ENCODE assay signal across 8 cellular contexts in genomic region chr5:42908086-42908485, GRCh38.
A peak's percentile ranks its signal among the peaks of the same experiment; 100 is the strongest.
DNase-seq lines count a peak whose midpoint lies in the region; ATAC-seq and TF ChIP-seq lines count a peak whose summit lies in the region.

No MANE protein-coding gene starts in this region.

- H3K9ac ChIP-seq in adipocyte (ENCODE audit: low read length) = peak overlapping the region; percentile 64

- no peak overlapping the region for H3K27ac ChIP-seq in osteoblast (ENCODE audit: low read depth, low read length)

- H3K4me2 ChIP-seq in osteoblast (ENCODE audit: insufficient read depth, low read length) = peak overlapping the region; percentile 96

- H3K27me3 ChIP-seq in adipocyte (replicated peaks; ENCODE audit: control insufficient read depth, insufficient read depth, low read length) (peaks cover 5% of the 10 kb centered on the region), osteoblast (ENCODE audit: insufficient read depth, low read length) (peaks cover 33% of the 10 kb centered on the region)

- DNase-seq in adipocyte (ENCODE audit: low read depth) (no peak), osteoblast (ENCODE audit: insufficient read length, low spot score, missing footprints) (no peak), medulla oblongata (ENCODE audit: extremely low spot score) (no peak), NCI-H526 treated with DMSO at 0.1 percent for 48 hours (lab: John Stamatoyannopoulos, UW) (no peak)
- DNase-seq in stimulated activated CD8-positive, alpha-beta memory T cell treated with anti-CD3 and anti-CD28 coated beads, Interleukin-4, amount 100 ng/mL, for 48 hours = no peak

- H3K79me2 ChIP-seq in osteoblast (ENCODE audit: insufficient read depth, low read length) = no peaks in the 10 kb centered on the region

- H3K4me1 ChIP-seq in adipocyte (ENCODE audit: control insufficient read depth, insufficient read depth, low read length) (peaks cover 5% of the 10 kb centered on the region), osteoblast (ENCODE audit: insufficient read depth, low read length) (peaks cover 5% of the 10 kb centered on the region)

- peak overlapping the region; percentile 98 for H2AFZ ChIP-seq in osteoblast (ENCODE audit: low read length)

- H3K36me3 ChIP-seq in adipocyte (ENCODE audit: control insufficient read depth, insufficient read depth, low read length, severe bottlenecking) (no peaks in the 10 kb centered on the region), osteoblast (ENCODE audit: insufficient read depth, low read length) (no peaks in the 10 kb centered on the region)

- no peak for TF ChIP-seq CTCF in osteoblast (IDR thresholded peaks at IDR 0.05; ENCODE audit: extremely low read depth, low read depth, low read length)

- H4K20me1 ChIP-seq in osteoblast (ENCODE audit: insufficient read depth, low read length) = no peaks in the 10 kb centered on the region

- peak overlapping the region; percentile 85 for H3K4me3 ChIP-seq in adipocyte (ENCODE audit: low read length)
- H3K4me3 ChIP-seq in osteoblast (ENCODE audit: insufficient read depth, low read length) = peak overlapping the region; percentile 72

- ATAC-seq in GM18861 (IDR thresholded peaks at IDR 0.05; ENCODE audit: unreplicated experiment) (peak; percentile 14), HG03558 (IDR thresholded peaks at IDR 0.05; ENCODE audit: extremely low read depth, unreplicated experiment) (peak; percentile 1), GM21526 (IDR thresholded peaks at IDR 0.05; ENCODE audit: low FRiP score, unreplicated experiment) (no peak)

- H3K9me3 ChIP-seq in adipocyte (ENCODE audit: control insufficient read depth, low read length) (no peaks in the 10 kb centered on the region), osteoblast (ENCODE audit: low read depth, low read length) (no peaks in the 10 kb centered on the region)
